9 cellular contexts compared by ENCODE assay signal in genomic region chr5:135245521-135246499, GRCh38.
DNase-seq lines count a peak whose midpoint lies in the region; ATAC-seq and TF ChIP-seq lines count a peak whose summit lies in the region.
"Had no signal": no experiment of that assay in that cellular context is flagged by ENCODE, and none has a peak within 500 bp of the region (broad histone marks: within the 10 kb centered on the region; RNA-seq: fewer than 3 reads in every experiment).

No MANE protein-coding gene starts in this region.

- H3K9ac ChIP-seq in SK-N-SH, result peak overlapping the region; percentile 34; the same call in 1 of the 2 replicates
- H3K9ac ChIP-seq in fibroblast of lung (ENCODE audit: insufficient read depth, low read length), result no peak overlapping the region

- H3K4me1 ChIP-seq in SK-N-SH (ENCODE audit: control insufficient read depth in 1 of 2, insufficient read depth in 2 of 2, low read depth in 1 of 2, low read length in 1 of 2), result peaks cover 45 to 54% of the 10 kb centered on the region in 2 experiments
- peaks cover 43% of the 10 kb centered on the region for H3K4me1 ChIP-seq in fibroblast of lung (ENCODE audit: control insufficient read depth, extremely low read depth, insufficient read depth, low read length)
- peaks cover 59 to 67% of the 10 kb centered on the region in 2 donors for H3K4me1 ChIP-seq in gastrocnemius medialis

- TF ChIP-seq CTCF in SK-N-SH (IDR thresholded peaks at IDR 0.05), result no peak
- TF ChIP-seq CTCF in fibroblast of lung (conservative IDR thresholded peaks at IDR 0.05 in 1 of 2, IDR thresholded peaks at IDR 0.05 in 1 of 2; ENCODE audit: low read depth in 1 of 2, low read length in 2 of 2), result no peak
- TF ChIP-seq CTCF in gastrocnemius medialis (IDR thresholded peaks at IDR 0.05 in 4 of 5, conservative IDR thresholded peaks at IDR 0.05 in 1 of 5), result no peak

- H3F3A ChIP-seq in SK-N-SH (replicated peaks; ENCODE audit: insufficient read depth), result peaks cover 19% of the 10 kb centered on the region

- H3K4me3 ChIP-seq in SK-N-SH (ENCODE audit: low read depth in 2 of 2, low read length in 1 of 2) (no peak overlapping the region), fibroblast of lung (replicated peaks in 1 of 4; ENCODE audit: control extremely low read depth in 1 of 4, insufficient read depth in 1 of 4, low read depth in 3 of 4, low read length in 4 of 4) (no peak overlapping the region), gastrocnemius medialis (no peak overlapping the region)

- H3K79me2 ChIP-seq in SK-N-SH (ENCODE audit: insufficient read depth) (no peaks in the 10 kb centered on the region), fibroblast of lung (ENCODE audit: control insufficient read depth, insufficient read depth, low read length) (no peaks in the 10 kb centered on the region)

- TF ChIP-seq RAD21 in SK-N-SH (IDR thresholded peaks at IDR 0.05; ENCODE audit: low read length), result no peak

- H3K4me2 ChIP-seq in SK-N-SH, result peak overlapping the region; percentile 77
- H3K4me2 ChIP-seq in fibroblast of lung (ENCODE audit: extremely low read depth, insufficient read depth, low read length), result peak overlapping the region; percentile 48

- H2AFZ ChIP-seq in SK-N-SH (ENCODE audit: low read depth) (peak overlapping the region; percentile 56; the same call in 1 of the 2 replicates), fibroblast of lung (ENCODE audit: low read length) (no peak overlapping the region)

- DNase-seq in HCEC 1CT (peak; percentile 87), SK-N-SH (no peak), fibroblast of lung (ENCODE audit: low read depth in 2 of 2) (peak; percentile 53 to 80), gastrocnemius medialis (no peak), GDM1 (lab: John Stamatoyannopoulos, UW) (no peak), iPS-NIHi7 (ENCODE audit: extremely low spot score) (no peak)
- DNase-seq: cortex of kidney had no signal

- POLR2A ChIA-PET in SK-N-SH (lab: Yijun Ruan, JAX), result no interaction called here

- in situ Hi-C loops in gastrocnemius medialis (cut with MboI; ENCODE audit: low sequenced_read_pairs in 4 of 4), result no loop called here

- no peak for ATAC-seq in gastrocnemius medialis
- no peak for ATAC-seq in GM18505 (IDR thresholded peaks at IDR 0.05; ENCODE audit: unreplicated experiment)
- ATAC-seq in HG02763 (IDR thresholded peaks at IDR 0.05; ENCODE audit: unreplicated experiment), result no peak

- H4K20me1 ChIP-seq in SK-N-SH (ENCODE audit: insufficient read depth), result no peaks in the 10 kb centered on the region
- no peaks in the 10 kb centered on the region for H4K20me1 ChIP-seq in fibroblast of lung (ENCODE audit: control insufficient read depth, extremely low read depth, insufficient read depth, low read length)

- WGBS in SK-N-SH (ENCODE audit: low lambda C conversion rate), result 39% methylated on average over 8 of the region's 8 CpGs

- H3K9me3 ChIP-seq in SK-N-SH (no peaks in the 10 kb centered on the region), fibroblast of lung (ENCODE audit: control insufficient read depth, insufficient read depth, low read depth, low read length) (no peaks in the 10 kb centered on the region), gastrocnemius medialis (no peaks in the 10 kb centered on the region)

- TF ChIP-seq EP300 in SK-N-SH (IDR thresholded peaks at IDR 0.05; ENCODE audit: borderline replicate concordance in 1 of 2, low read depth in 1 of 2, low read length in 1 of 2), result peak in 1 of 2 experiments; percentile 17; a peak in 1 of 4 replicates

- no peak for TF ChIP-seq POLR2A in gastrocnemius medialis (IDR thresholded peaks at IDR 0.05)
- TF ChIP-seq POLR2A in GM18505 (IDR thresholded peaks at IDR 0.05; ENCODE audit: borderline replicate concordance, extremely low read depth, insufficient read depth, insufficient read length), result no peak

- CTCF ChIA-PET in SK-N-SH (lab: Yijun Ruan, JAX), result interaction anchor here (1.6 to 2.2 kb wide), 2 partner anchors 41 to 55 kb away, joined by 3 to 5 read pairs; no protein-coding TSS in a partner anchor

- H3K27ac ChIP-seq in SK-N-SH (ENCODE audit: low read depth in 2 of 2, low read length in 1 of 2) (peak overlapping the region; percentile 32 to 87; a peak in 3 of 4 replicates), fibroblast of lung (ENCODE audit: insufficient read depth, low read length) (peak overlapping the region; percentile 53), gastrocnemius medialis (peak overlapping the region; percentile 13 to 93 (median 91))

- no peaks in the 10 kb centered on the region for H3K9me2 ChIP-seq in SK-N-SH

- intact Hi-C loops in gastrocnemius medialis (cut with DNase I; ENCODE audit: low total_unique reads), result loop anchor here (10.0 kb wide), 1 partner anchor 149 kb away; the partner anchor contains the start of gene MACROH2A1

- H3K36me3 ChIP-seq in SK-N-SH (replicated peaks in 1 of 2; ENCODE audit: control insufficient read depth in 1 of 2, insufficient read depth in 2 of 2, low read length in 1 of 2) (no peaks in the 10 kb centered on the region), fibroblast of lung (ENCODE audit: control insufficient read depth, insufficient read depth, low read length) (no peaks in the 10 kb centered on the region), gastrocnemius medialis (no peaks in the 10 kb centered on the region)

- no peaks in the 10 kb centered on the region for H3K27me3 ChIP-seq in SK-N-SH (ENCODE audit: insufficient read depth)
- no peaks in the 10 kb centered on the region for H3K27me3 ChIP-seq in fibroblast of lung (ENCODE audit: control insufficient read depth, insufficient read depth, low read length)
- H3K27me3 ChIP-seq in gastrocnemius medialis, result no peaks in the 10 kb centered on the region

TF ChIP-seq in SK-N-SH, 30 proteins besides CTCF, POLR2A, EP300 and RAD21:
- no peak for TF ChIP-seq GABPA (IDR thresholded peaks at IDR 0.05; ENCODE audit: low read depth)
- no peak for TF ChIP-seq POLR2AphosphoS5 (IDR thresholded peaks at IDR 0.05; ENCODE audit: low read depth, low read length)
- TF ChIP-seq, protein P1, sequence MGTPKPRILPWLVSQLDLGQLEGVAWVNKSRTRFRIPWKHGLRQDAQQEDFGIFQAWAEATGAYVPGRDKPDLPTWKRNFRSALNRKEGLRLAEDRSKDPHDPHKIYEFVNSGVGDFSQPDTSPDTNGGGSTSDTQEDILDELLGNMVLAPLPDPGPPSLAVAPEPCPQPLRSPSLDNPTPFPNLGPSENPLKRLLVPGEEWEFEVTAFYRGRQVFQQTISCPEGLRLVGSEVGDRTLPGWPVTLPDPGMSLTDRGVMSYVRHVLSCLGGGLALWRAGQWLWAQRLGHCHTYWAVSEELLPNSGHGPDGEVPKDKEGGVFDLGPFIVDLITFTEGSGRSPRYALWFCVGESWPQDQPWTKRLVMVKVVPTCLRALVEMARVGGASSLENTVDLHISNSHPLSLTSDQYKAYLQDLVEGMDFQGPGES (IDR thresholded peaks at IDR 0.05; ENCODE audit: low read depth, low read length), result no peak
- TF ChIP-seq NFIC (IDR thresholded peaks at IDR 0.05; ENCODE audit: borderline replicate concordance), result peak; percentile 73
- TF ChIP-seq MXI1 (IDR thresholded peaks at IDR 0.05; ENCODE audit: low read depth, low read length), result no peak
- peak; percentile 68 for TF ChIP-seq JUND (IDR thresholded peaks at IDR 0.05)
- TF ChIP-seq EZH2phosphoT487 (IDR thresholded peaks at IDR 0.05; ENCODE audit: borderline replicate concordance, low read depth), result no peak
- TF ChIP-seq FOXJ3 (CRISPR knock-in tag; IDR thresholded peaks at IDR 0.05), result no peak
- peak; percentile 10; the same call in 1 of the 2 replicates for TF ChIP-seq RXRA (IDR thresholded peaks at IDR 0.05; ENCODE audit: borderline replicate concordance, low read depth)
- peak; percentile 72 for TF ChIP-seq FOSL2 (IDR thresholded peaks at IDR 0.05; ENCODE audit: borderline replicate concordance, low read depth)
- TF ChIP-seq SIN3A (IDR thresholded peaks at IDR 0.05; ENCODE audit: borderline replicate concordance, low read depth, low read length), result no peak
- no peak for TF ChIP-seq USF1 (IDR thresholded peaks at IDR 0.05; ENCODE audit: borderline replicate concordance, low read depth)
- peak; percentile 67 for TF ChIP-seq TCF12 (IDR thresholded peaks at IDR 0.05)
- TF ChIP-seq PBX3 (IDR thresholded peaks at IDR 0.05), result peak; percentile 19
- TF ChIP-seq TEAD4 (IDR thresholded peaks at IDR 0.05; ENCODE audit: borderline replicate concordance, insufficient read depth), result no peak

Comparison
In these comparisons a context has a peak if more than half of its experiments do, and no peak if none do; other contexts are left out.
1. DNase-seq: peak in HCEC 1CT (single experiment) and fibroblast of lung (2 of 2); none in SK-N-SH (single experiment), gastrocnemius medialis (0 of 2), GDM1 (single experiment) and iPS-NIHi7 (single experiment).
2. Peak in every context shown above with its lines, with median percentiles within 50 percentile points of each other: H3K27ac ChIP-seq.